Comparison of ENCODE assay signal across 18 cellular contexts in the genomic region with DNA sequence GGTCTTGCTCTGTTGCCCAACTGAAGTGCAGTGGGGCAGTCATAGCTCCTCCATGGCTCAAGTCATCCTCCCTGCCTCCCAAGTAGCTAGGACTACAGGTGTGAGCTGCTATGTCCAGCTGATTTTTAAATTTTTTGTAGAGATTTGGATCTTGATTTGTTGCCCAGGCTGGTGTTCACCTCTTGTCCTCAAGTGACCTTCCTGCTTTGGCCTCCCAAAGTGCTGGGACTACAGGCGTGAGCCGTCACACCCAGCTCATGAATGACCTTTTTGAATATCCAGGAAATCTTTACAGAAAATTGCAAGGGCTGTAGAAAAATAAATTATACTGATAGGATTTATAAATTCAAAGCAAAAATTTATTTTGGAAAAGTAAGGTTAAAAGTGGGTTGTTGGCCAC.
"Had no signal": no experiment of that assay in that cellular context is flagged by ENCODE, and none has a peak within 500 bp of the region (broad histone marks: within the 10 kb centered on the region; RNA-seq: fewer than 3 reads in every experiment).

No MANE protein-coding gene starts in this region.

- H3K9me3 ChIP-seq: body of pancreas, lower lobe of right lung, psoas muscle, sigmoid colon had no signal

- H3K9me3 Mint-ChIP-seq: endodermal cell had no signal

- H3K27me3 Mint-ChIP-seq: activated CD8-positive, alpha-beta memory T cell treated with anti-CD3 and anti-CD28 coated beads, Interleukin-2, amount 10 ng/mL, durations not matched to agents 7 days and 5 days; naive B cell; type B pancreatic cell had no signal

- H3K4me3 ChIP-seq: body of pancreas, hepatocyte, lower lobe of right lung, psoas muscle, sigmoid colon had no signal

- H3K27me3 ChIP-seq: body of pancreas, hepatocyte, sigmoid colon had no signal

- H2AFZ ChIP-seq: hepatocyte had no signal

- H3K4me2 ChIP-seq: hepatocyte, SK-N-SH had no signal

- H3K36me3 ChIP-seq: lower lobe of right lung, sigmoid colon had no signal

- H3K27ac Mint-ChIP-seq: activated CD8-positive, alpha-beta memory T cell treated with anti-CD3 and anti-CD28 coated beads, Interleukin-2, amount 10 ng/mL, durations not matched to agents 7 days and 5 days; endodermal cell; type B pancreatic cell had no signal

- DNase-seq: activated CD8-positive, alpha-beta memory T cell treated with anti-CD3 and anti-CD28 coated beads, Interleukin-2, amount 10 ng/mL, durations not matched to agents 7 days and 5 days; activated gamma-delta T cell treated with Interleukin-2 at 50 U/mL for 16 hours; activated T-cell treated with anti-CD3 and anti-CD28 coated beads, Interleukin-2, amount 50 U/mL, for 48 hours; amniotic stem cell; body of pancreas; central memory CD4-positive, alpha-beta T cell; endodermal cell; erythroblast; lower lobe of right lung; midbrain; naive B cell; psoas muscle; sigmoid colon; SK-N-SH; stimulated activated CD4-positive, alpha-beta T cell treated with anti-CD3 and anti-CD28 coated beads, Interleukin-2, amount 100 ng/mL, for 24 hours; stimulated activated naive CD4-positive, alpha-beta T cell had no signal

- H3K27ac ChIP-seq: body of pancreas, hepatocyte, lower lobe of right lung, psoas muscle, sigmoid colon had no signal

- H3K9ac ChIP-seq: SK-N-SH had no signal

- ATAC-seq: activated CD8-positive, alpha-beta memory T cell treated with anti-CD3 and anti-CD28 coated beads, Interleukin-2, amount 10 ng/mL, durations not matched to agents 7 days and 5 days; body of pancreas; lower lobe of right lung; psoas muscle had no signal

- H3K4me3 Mint-ChIP-seq: activated CD8-positive, alpha-beta memory T cell treated with anti-CD3 and anti-CD28 coated beads, Interleukin-2, amount 10 ng/mL, durations not matched to agents 7 days and 5 days; endodermal cell; type B pancreatic cell had no signal
